In the genomic region with DNA sequence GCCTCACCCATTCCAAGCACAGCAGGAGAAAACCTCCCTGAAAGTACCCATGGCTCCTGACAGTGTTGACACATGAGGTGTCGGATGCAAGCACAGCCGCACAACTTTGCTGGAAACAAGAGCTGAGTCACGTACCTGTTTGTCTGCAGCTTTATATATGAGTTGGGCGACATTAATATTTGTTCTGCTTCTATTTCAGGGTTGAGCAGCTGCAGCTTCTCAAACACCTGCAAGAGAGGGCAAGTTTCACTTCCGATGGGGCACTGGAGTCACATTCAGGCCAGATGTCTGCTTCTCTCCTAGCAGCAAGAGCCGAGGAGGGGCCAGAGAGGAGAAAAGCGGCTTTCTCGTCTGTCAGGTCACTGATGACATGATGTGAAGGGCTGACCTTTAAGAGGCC, we compare ENCODE assay signal across 8 cellular contexts.
DNase-seq lines count a peak whose midpoint lies in the region; ATAC-seq and TF ChIP-seq lines count a peak whose summit lies in the region.

No MANE protein-coding gene starts in this region.

- DNase-seq in LNCaP clone FGC (ENCODE audit: low read depth) (peak; percentile 3), esophagus squamous epithelium (lab: John Stamatoyannopoulos, UW) (peak; percentile 13), sciatic nerve (ENCODE audit: low spot score) (no peak), cerebellar cortex (ENCODE audit: low spot score) (no peak), NCI-H524 (lab: John Stamatoyannopoulos, UW) (no peak), SKM-1 (lab: John Stamatoyannopoulos, UW; ENCODE audit: unreplicated experiment) (no peak)

- no peaks in the 10 kb centered on the region for H3K27me3 ChIP-seq in esophagus squamous epithelium

- H3K4me3 ChIP-seq in LNCaP clone FGC (ENCODE audit: low read depth, low read length) = no peak overlapping the region
- H3K4me3 ChIP-seq in esophagus squamous epithelium = no peak overlapping the region

- H3K36me3 ChIP-seq in esophagus squamous epithelium = peaks cover 0 to 44% (median 0%) of the 10 kb centered on the region in 3 donors

- ATAC-seq in GM18519 (IDR thresholded peaks at IDR 0.05; ENCODE audit: low FRiP score, unreplicated experiment) (peak; percentile 71), GM21717 (IDR thresholded peaks at IDR 0.05; ENCODE audit: unreplicated experiment) (peak; percentile 93), sciatic nerve (no peak)

- TF ChIP-seq CTCF in LNCaP clone FGC (IDR thresholded peaks at IDR 0.05; ENCODE audit: control insufficient read depth, extremely low read depth, insufficient read depth) = no peak
- no peak for TF ChIP-seq CTCF in esophagus squamous epithelium (IDR thresholded peaks at IDR 0.05)

- WGBS in esophagus squamous epithelium, 2 donors = 40 to 58% methylated on average over 5 to 7 of the region's 8 CpGs

- TF ChIP-seq POLR2A in esophagus squamous epithelium (IDR thresholded peaks at IDR 0.05) = peak in 1 of 4 donors; percentile 21

- peaks cover 0 to 14% (median 2%) of the 10 kb centered on the region in 3 donors for H3K4me1 ChIP-seq in esophagus squamous epithelium

- intact Hi-C loops in esophagus squamous epithelium (cut with DNase I) (no loop called here), sciatic nerve (cut with DNase I) (no loop called here)

- peak overlapping the region in 2 of 4 donors; percentile 8 to 62 for H3K27ac ChIP-seq in esophagus squamous epithelium

- no peaks in the 10 kb centered on the region for H3K9me3 ChIP-seq in esophagus squamous epithelium

Comparison
In these comparisons a context has a peak if more than half of its experiments do, and no peak if none do; other contexts are left out.
1. DNase-seq: peak in LNCaP clone FGC (single experiment) and esophagus squamous epithelium (single experiment); none in sciatic nerve (single experiment), cerebellar cortex (single experiment), NCI-H524 (0 of 2) and SKM-1 (single experiment).